ENCODE assay signal across 17 cellular contexts in the genomic region with DNA sequence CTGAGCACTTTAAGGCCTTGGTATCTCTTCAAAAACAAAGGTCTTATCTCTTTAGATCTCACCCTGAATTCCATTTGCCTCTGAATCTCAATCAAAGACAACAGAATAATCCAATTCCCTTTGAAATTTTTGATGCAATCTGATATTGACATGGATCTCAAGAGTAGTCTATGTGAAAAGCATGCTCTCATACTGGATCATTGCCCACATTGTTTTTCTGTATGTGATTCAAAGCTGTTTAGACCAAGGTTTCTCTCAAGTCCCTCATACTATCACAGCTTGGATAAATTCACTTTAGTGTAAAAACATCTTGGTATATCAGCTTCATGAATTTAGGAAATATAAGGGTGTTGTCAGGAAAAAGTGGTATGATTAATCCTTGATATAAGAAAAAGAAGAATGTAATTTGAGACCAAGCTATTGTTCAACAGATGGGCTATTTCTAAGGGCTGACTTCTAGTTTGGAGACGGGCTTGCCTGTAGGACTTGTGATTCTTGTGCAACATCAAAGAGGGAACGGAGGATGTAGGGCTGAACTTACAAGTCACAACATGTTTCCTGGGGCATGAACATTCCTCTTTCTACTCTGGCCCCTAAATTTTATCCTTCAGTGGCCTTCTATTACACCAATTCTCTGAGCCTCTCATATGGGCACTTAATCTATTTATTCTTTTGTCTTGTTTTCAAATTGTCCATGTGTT.
DNase-seq lines count a peak whose midpoint lies in the region; FAIRE-seq and TF ChIP-seq lines count a peak whose summit lies in the region.
"Had no signal": no experiment of that assay in that cellular context is flagged by ENCODE, and none has a peak within 500 bp of the region (broad histone marks: within the 10 kb centered on the region; RNA-seq: fewer than 3 reads in every experiment).

No MANE protein-coding gene starts in this region.

- FAIRE-seq in HTR-8/SVneo (lab: Jason Lieb, UNC), result peak; percentile 71
- FAIRE-seq: kidney had no signal

- no peak overlapping the region for H3K27ac Mint-ChIP-seq in endodermal cell
- H3K27ac Mint-ChIP-seq: naive B cell had no signal

- H3K9ac ChIP-seq in endodermal cell (ENCODE audit: extremely low read depth, low read length, poor library complexity, severe bottlenecking), result no peak overlapping the region

- no peaks in the 10 kb centered on the region for H3K27me3 Mint-ChIP-seq in endodermal cell (ENCODE audit: insufficient read depth)
- H3K27me3 Mint-ChIP-seq: CD8-positive, alpha-beta memory T cell; naive B cell had no signal

- H3K4me1 Mint-ChIP-seq in endodermal cell, result peaks cover 35% of the 10 kb centered on the region

- H3K79me2 ChIP-seq in osteoblast (ENCODE audit: insufficient read depth, low read length), result no peaks in the 10 kb centered on the region

- no peaks in the 10 kb centered on the region for H4K20me1 ChIP-seq in osteoblast (ENCODE audit: insufficient read depth, low read length)

- no peak for TF ChIP-seq CTCF in epithelial cell of esophagus (IDR thresholded peaks at IDR 0.05; ENCODE audit: insufficient read depth, low read depth, low read length, missing control alignments)
- TF ChIP-seq CTCF in osteoblast (IDR thresholded peaks at IDR 0.05; ENCODE audit: extremely low read depth, low read depth, low read length), result no peak
- no peak for TF ChIP-seq CTCF in endodermal cell (conservative IDR thresholded peaks at IDR 0.05)

- H3K36me3 ChIP-seq in osteoblast (ENCODE audit: insufficient read depth, low read length) (no peaks in the 10 kb centered on the region), endodermal cell (ENCODE audit: control insufficient read depth, insufficient read depth, low read length) (no peaks in the 10 kb centered on the region)
- H3K36me3 ChIP-seq: cardiac muscle cell, suprapubic skin had no signal

- peak overlapping the region; percentile 34 for H2AFZ ChIP-seq in osteoblast (ENCODE audit: low read length)

- H3K9me3 Mint-ChIP-seq in endodermal cell, result no peaks in the 10 kb centered on the region
- H3K9me3 Mint-ChIP-seq: CD8-positive, alpha-beta memory T cell; naive B cell had no signal

- H3K9me3 ChIP-seq in osteoblast (ENCODE audit: low read depth, low read length), result no peaks in the 10 kb centered on the region
- no peaks in the 10 kb centered on the region for H3K9me3 ChIP-seq in endodermal cell (ENCODE audit: control insufficient read depth, low read length)
- H3K9me3 ChIP-seq: suprapubic skin had no signal

- no peak overlapping the region for H3K4me2 ChIP-seq in osteoblast (ENCODE audit: insufficient read depth, low read length)

- DNase-seq in HTR-8/SVneo (ENCODE audit: insufficient read length, low spot score), result peak; percentile 48
- peak; percentile 79 for DNase-seq in NOMO-1 treated with DMSO at 0.1 percent for 48 hours (lab: John Stamatoyannopoulos, UW; ENCODE audit: unreplicated experiment)
- DNase-seq in epithelial cell of esophagus (ENCODE audit: low read depth), result peak; percentile 93
- DNase-seq in osteoblast (ENCODE audit: insufficient read length, low spot score, missing footprints), result peak; percentile 32
- DNase-seq in pons (ENCODE audit: low spot score), result no peak
- DNase-seq in OCI-M1 (lab: John Stamatoyannopoulos, UW), result no peak
- no peak for DNase-seq in cerebellar cortex (ENCODE audit: low spot score)
- no peak for DNase-seq in endodermal cell
- DNase-seq: activated CD4-positive, alpha-beta T cell treated with anti-CD3 and anti-CD28 coated beads, Interleukin-2, amount 50 U/mL, for 4 hours; activated effector memory CD4-positive, alpha-beta T cell treated with anti-CD3 and anti-CD28 coated beads, Interleukin-2, amount 50 U/mL, for 16 hours; CD8-positive, alpha-beta memory T cell; kidney; naive B cell; NCI-H1105 treated with DMSO at 0.1 percent for 48 hours; NCI-H774 had no signal

- 67 to 86% methylated on average over 1 to 2 of the region's 2 CpGs for WGBS in endodermal cell (ENCODE audit: insufficient coverage in 1 of 2, insufficient read length in 1 of 2), 2 experiments

- H3K4me3 ChIP-seq in epithelial cell of esophagus (ENCODE audit: low read length), result no peak overlapping the region
- no peak overlapping the region for H3K4me3 ChIP-seq in osteoblast (ENCODE audit: insufficient read depth, low read length)
- no peak overlapping the region for H3K4me3 ChIP-seq in endodermal cell (ENCODE audit: low read length)
- H3K4me3 ChIP-seq: cardiac muscle cell, suprapubic skin had no signal

- H3K4me1 ChIP-seq in osteoblast (ENCODE audit: insufficient read depth, low read length), result peaks cover 11% of the 10 kb centered on the region
- peaks cover 7% of the 10 kb centered on the region for H3K4me1 ChIP-seq in endodermal cell (ENCODE audit: control insufficient read depth, insufficient read depth, low read length)

- H3K36me3 Mint-ChIP-seq in endodermal cell (ENCODE audit: low read depth), result no peaks in the 10 kb centered on the region
- H3K36me3 Mint-ChIP-seq: CD8-positive, alpha-beta memory T cell; naive B cell had no signal

- H3K27me3 ChIP-seq in osteoblast (ENCODE audit: insufficient read depth, low read length), result no peaks in the 10 kb centered on the region
- H3K27me3 ChIP-seq in endodermal cell (ENCODE audit: control insufficient read depth, insufficient read depth, low read length, poor library complexity, severe bottlenecking), result no peaks in the 10 kb centered on the region
- H3K27me3 ChIP-seq: cardiac muscle cell, suprapubic skin had no signal

- no peak overlapping the region for H3K4me3 Mint-ChIP-seq in endodermal cell
- H3K4me3 Mint-ChIP-seq: CD8-positive, alpha-beta memory T cell; naive B cell had no signal

- no peak overlapping the region for H3K27ac ChIP-seq in osteoblast (ENCODE audit: low read depth, low read length)
- H3K27ac ChIP-seq in endodermal cell (ENCODE audit: low read depth, low read length), result no peak overlapping the region
- H3K27ac ChIP-seq: cardiac muscle cell, suprapubic skin had no signal

Comparison
In these comparisons a context has a peak if more than half of its experiments do, and no peak if none do; other contexts are left out.
1. DNase-seq: peak in HTR-8/SVneo (single experiment), NOMO-1 treated with DMSO at 0.1 percent for 48 hours (single experiment), epithelial cell of esophagus (single experiment) and osteoblast (single experiment); none in pons (single experiment), OCI-M1 (single experiment), cerebellar cortex (single experiment) and endodermal cell (single experiment).